In genomic region chr11:8746575-8746974, GRCh38 we compare ENCODE assay signal across 16 cellular contexts.
DNase-seq lines count a peak whose midpoint lies in the region; ATAC-seq and TF ChIP-seq lines count a peak whose summit lies in the region.
"Had no signal": no experiment of that assay in that cellular context is flagged by ENCODE, and none has a peak within 500 bp of the region (broad histone marks: within the 10 kb centered on the region; RNA-seq: fewer than 3 reads in every experiment).

No MANE protein-coding gene starts in this region.

- no peak for ATAC-seq in CD4-positive, alpha-beta T cell (ENCODE audit: poor library complexity)
- ATAC-seq: HCT116 had no signal

- peaks cover 33% of the 10 kb centered on the region for H3K4me1 Mint-ChIP-seq in endodermal cell
- H3K4me1 Mint-ChIP-seq in CD4-positive, alpha-beta T cell (ENCODE audit: low read depth): no peaks in the 10 kb centered on the region
- H3K4me1 Mint-ChIP-seq: CD14-positive monocyte; CD8-positive, alpha-beta memory T cell; IgD-negative memory B cell had no signal

- no peak overlapping the region for H3K27ac Mint-ChIP-seq in endodermal cell
- H3K27ac Mint-ChIP-seq in CD4-positive, alpha-beta T cell: no peak overlapping the region
- H3K27ac Mint-ChIP-seq: CD14-positive monocyte, IgD-negative memory B cell had no signal

- H2AFZ ChIP-seq in MM.1S (ENCODE audit: low read length): no peak overlapping the region
- H2AFZ ChIP-seq: GM23248 had no signal

- no peaks in the 10 kb centered on the region for H3K36me3 ChIP-seq in MM.1S (replicated peaks; ENCODE audit: insufficient read depth, low read length)
- H3K36me3 ChIP-seq in endodermal cell (ENCODE audit: control insufficient read depth, insufficient read depth, low read length): peaks cover 62% of the 10 kb centered on the region
- no peaks in the 10 kb centered on the region for H3K36me3 ChIP-seq in thyroid gland

- peaks cover 17% of the 10 kb centered on the region for H3K36me3 Mint-ChIP-seq in endodermal cell (ENCODE audit: low read depth)
- no peaks in the 10 kb centered on the region for H3K36me3 Mint-ChIP-seq in CD4-positive, alpha-beta T cell (ENCODE audit: low read depth)
- H3K36me3 Mint-ChIP-seq: CD14-positive monocyte; CD8-positive, alpha-beta memory T cell; IgD-negative memory B cell had no signal

- H4K20me1 ChIP-seq in MM.1S (ENCODE audit: insufficient read depth, low read length): no peaks in the 10 kb centered on the region

- H3K79me2 ChIP-seq in MM.1S (ENCODE audit: low read length): peaks cover 21% of the 10 kb centered on the region

- H3K27ac ChIP-seq in MM.1S (ENCODE audit: low read length): peak overlapping the region; percentile 82; the same call in 1 of the 2 replicates
- no peak overlapping the region for H3K27ac ChIP-seq in endodermal cell (ENCODE audit: low read depth, low read length)
- H3K27ac ChIP-seq in thyroid gland: peak overlapping the region in 2 of 3 donors; percentile 17 to 28
- H3K27ac ChIP-seq in CD4-positive, alpha-beta T cell (ENCODE audit: low read depth, low read length): no peak overlapping the region
- H3K27ac ChIP-seq: A549, GM23248 had no signal

- peaks cover 30% of the 10 kb centered on the region for H3F3A ChIP-seq in MM.1S (ENCODE audit: insufficient read depth, low read length)

- DNase-seq in MM.1S: no peak
- DNase-seq in endodermal cell: no peak
- peak; percentile 40 for DNase-seq in left kidney (ENCODE audit: low read depth, low spot score)
- no peak for DNase-seq in thyroid gland
- no peak for DNase-seq in GDM1 (lab: John Stamatoyannopoulos, UW)
- DNase-seq in CD4-positive, alpha-beta T cell: no peak
- DNase-seq in NCI-H1092 (lab: John Stamatoyannopoulos, UW): no peak
- DNase-seq in activated CD4-positive, alpha-beta T cell treated with anti-CD3 and anti-CD28 coated beads for 4 hours: no peak
- DNase-seq: Caco-2; CD8-positive, alpha-beta memory T cell; DND-41; GM23248 had no signal

- POLR2A ChIA-PET in CD4-positive, alpha-beta T cell (lab: Charles Lee): no interaction called here

- CTCF ChIA-PET in CD4-positive, alpha-beta T cell (lab: Charles Lee): no interaction called here

- H3K4me3 ChIP-seq in MM.1S (ENCODE audit: low read length) (no peak overlapping the region), endodermal cell (ENCODE audit: low read length) (no peak overlapping the region), thyroid gland (replicated peaks in 1 of 3) (no peak overlapping the region)
- H3K4me3 ChIP-seq: A549, GM23248 had no signal

- H3K9me2 ChIP-seq in MM.1S (replicated peaks; ENCODE audit: insufficient read depth, low read length): no peaks in the 10 kb centered on the region

- no peak overlapping the region for H3K4me3 Mint-ChIP-seq in endodermal cell
- no peak overlapping the region for H3K4me3 Mint-ChIP-seq in CD4-positive, alpha-beta T cell
- H3K4me3 Mint-ChIP-seq: CD14-positive monocyte; CD8-positive, alpha-beta memory T cell; IgD-negative memory B cell had no signal

- H3K9me3 Mint-ChIP-seq in endodermal cell: peaks cover 7% of the 10 kb centered on the region
- no peaks in the 10 kb centered on the region for H3K9me3 Mint-ChIP-seq in CD4-positive, alpha-beta T cell
- H3K9me3 Mint-ChIP-seq: CD8-positive, alpha-beta memory T cell; IgD-negative memory B cell had no signal

- H3K4me1 ChIP-seq in MM.1S (ENCODE audit: low read length): peaks cover 37% of the 10 kb centered on the region
- peaks cover 25% of the 10 kb centered on the region for H3K4me1 ChIP-seq in endodermal cell (ENCODE audit: control insufficient read depth, insufficient read depth, low read length)
- peaks cover 18 to 24% of the 10 kb centered on the region in 2 donors for H3K4me1 ChIP-seq in thyroid gland

- no peaks in the 10 kb centered on the region for H3K27me3 Mint-ChIP-seq in endodermal cell (ENCODE audit: insufficient read depth)
- peaks cover 49% of the 10 kb centered on the region for H3K27me3 Mint-ChIP-seq in CD4-positive, alpha-beta T cell

- TF ChIP-seq CTCF in MM.1S (IDR thresholded peaks at IDR 0.05; ENCODE audit: low read length) (no peak), endodermal cell (conservative IDR thresholded peaks at IDR 0.05) (no peak), thyroid gland (IDR thresholded peaks at IDR 0.05) (no peak)
- TF ChIP-seq CTCF in CD4-positive, alpha-beta T cell (IDR thresholded peaks at IDR 0.05): no peak

- TF ChIP-seq POLR2A in thyroid gland (IDR thresholded peaks at IDR 0.05): no peak

- H3K9ac ChIP-seq in MM.1S (ENCODE audit: low read length) (no peak overlapping the region), endodermal cell (ENCODE audit: extremely low read depth, low read length, poor library complexity, severe bottlenecking) (peak overlapping the region; percentile 35)
- H3K9ac ChIP-seq: GM23248 had no signal

- H3K27me3 ChIP-seq in MM.1S (replicated peaks; ENCODE audit: insufficient read depth, low read length): no peaks in the 10 kb centered on the region
- no peaks in the 10 kb centered on the region for H3K27me3 ChIP-seq in endodermal cell (ENCODE audit: control insufficient read depth, insufficient read depth, low read length, poor library complexity, severe bottlenecking)
- no peaks in the 10 kb centered on the region for H3K27me3 ChIP-seq in thyroid gland
- peaks cover 11% of the 10 kb centered on the region for H3K27me3 ChIP-seq in CD4-positive, alpha-beta T cell (ENCODE audit: control insufficient read depth, insufficient read depth, low read length)

- intact Hi-C loops in thyroid gland (cut with DNase I): no loop called here
- intact Hi-C loops in CD4-positive, alpha-beta T cell (cut with DNase I, micrococcal nuclease): no loop called here

- H3K9me3 ChIP-seq in MM.1S (replicated peaks; ENCODE audit: insufficient read depth, low read length) (no peaks in the 10 kb centered on the region), endodermal cell (ENCODE audit: control insufficient read depth, low read length) (peaks cover 2% of the 10 kb centered on the region), thyroid gland (no peaks in the 10 kb centered on the region)
- no peaks in the 10 kb centered on the region for H3K9me3 ChIP-seq in CD4-positive, alpha-beta T cell (ENCODE audit: control insufficient read depth, low read length)
- H3K9me3 ChIP-seq: A549, Caco-2 had no signal

- H3K4me2 ChIP-seq in MM.1S (ENCODE audit: low read depth, low read length): peak overlapping the region; percentile 64; the same call in 1 of the 2 replicates
- H3K4me2 ChIP-seq: A549 had no signal

Comparison
In these comparisons a context has a peak if more than half of its experiments do, and no peak if none do; other contexts are left out.
1. H3K27ac ChIP-seq: peak in MM.1S (single experiment) and thyroid gland (2 of 3); none in endodermal cell (single experiment) and CD4-positive, alpha-beta T cell (single experiment).